In genomic region chr20:1330075-1330830, GRCh38 we compare ENCODE assay signal across 9 cellular contexts. TPM values are rescaled to one million over a fixed set of nuclear protein-coding genes. Genes with fewer than 3 reads are reported as not detected.
A peak's percentile ranks its signal among the peaks of the same experiment; 100 is the strongest.
DNase-seq lines count a peak whose midpoint lies in the region; ATAC-seq, FAIRE-seq and TF ChIP-seq lines count a peak whose summit lies in the region.
"Had no signal": no experiment of that assay in that cellular context is flagged by ENCODE, and none has a peak within 500 bp of the region (broad histone marks: within the 10 kb centered on the region; RNA-seq: fewer than 3 reads in every experiment).

No MANE protein-coding gene starts in this region.

- H3K9me3 Mint-ChIP-seq in WTC11 = no peaks in the 10 kb centered on the region

- 75% methylated on average over 6 of the region's 6 CpGs for WGBS in urinary bladder

- POLR2A ChIA-PET in WTC11 (lab: Charles Lee) = interaction anchor here (0.6 to 0.7 kb wide), 2 partner anchors 143 to 1071 kb away, joined by 3 read pairs; no protein-coding TSS in a partner anchor

- peaks cover 11% of the 10 kb centered on the region; the same call in 1 of the 2 replicates for H3K4me1 Mint-ChIP-seq in WTC11

- TF ChIP-seq CTCF in bronchial epithelial cell (IDR thresholded peaks at IDR 0.05; ENCODE audit: insufficient read depth, low read length, severe bottlenecking) (no peak), lower lobe of right lung (IDR thresholded peaks at IDR 0.05) (no peak), WTC11 (IDR thresholded peaks at IDR 0.05) (no peak)

- no peak overlapping the region; the same call in 1 of the 2 replicates for H3K27ac Mint-ChIP-seq in WTC11

- H3K27ac ChIP-seq in lower lobe of right lung (peak overlapping the region; percentile 98), urinary bladder (ENCODE audit: low read depth) (peak overlapping the region; percentile 65)
- H3K27ac ChIP-seq: KMS-11 had no signal

- no peak overlapping the region for H3K4me3 Mint-ChIP-seq in WTC11

- peaks cover 75% of the 10 kb centered on the region for H3K4me1 ChIP-seq in lower lobe of right lung
- H3K4me1 ChIP-seq in urinary bladder (ENCODE audit: insufficient read depth) = no peaks in the 10 kb centered on the region

- intact Hi-C loops in lower lobe of right lung (cut with DNase I) = no loop called here

- no peaks in the 10 kb centered on the region for H3K9me3 ChIP-seq in lower lobe of right lung

- H3K36me3 ChIP-seq in bronchial epithelial cell (ENCODE audit: control insufficient read depth, insufficient read depth, low read length) = peaks cover 1% of the 10 kb centered on the region
- no peaks in the 10 kb centered on the region for H3K36me3 ChIP-seq in lower lobe of right lung
- no peaks in the 10 kb centered on the region for H3K36me3 ChIP-seq in urinary bladder (ENCODE audit: insufficient read depth)

- peaks cover 16% of the 10 kb centered on the region for H3K36me3 Mint-ChIP-seq in WTC11

- FAIRE-seq in bronchial epithelial cell (lab: Jason Lieb, UNC) = peak; percentile 66

- no peak overlapping the region for H3K4me3 ChIP-seq in bronchial epithelial cell (ENCODE audit: low read depth, low read length)
- no peak overlapping the region for H3K4me3 ChIP-seq in lower lobe of right lung
- H3K4me3 ChIP-seq in urinary bladder (ENCODE audit: low read depth, low read length) = no peak overlapping the region

- DNase-seq in stimulated activated CD4-positive, alpha-beta T cell treated with anti-CD3 and anti-CD28 coated beads, Interleukin-15, amount 100 ng/mL, for 24 hours = peak; percentile 53
- no peak for DNase-seq in stimulated activated CD4-positive, alpha-beta T cell treated with anti-CD3 and anti-CD28 coated beads, Interleukin-2, amount 100 ng/mL, for 48 hours
- peak; percentile 81 for DNase-seq in bronchial epithelial cell (ENCODE audit: low read depth)
- no peak for DNase-seq in lower lobe of right lung
- DNase-seq in NCI-H2196 (lab: John Stamatoyannopoulos, UW; ENCODE audit: unreplicated experiment) = no peak
- DNase-seq in 8988T = no peak
- no peak for DNase-seq in WTC11 (ENCODE audit: low spot score)

- H3K27me3 ChIP-seq in bronchial epithelial cell (ENCODE audit: control insufficient read depth, insufficient read depth, low read length) (no peaks in the 10 kb centered on the region), lower lobe of right lung (ENCODE audit: low read depth) (no peaks in the 10 kb centered on the region)

- H3K27me3 Mint-ChIP-seq in WTC11 (ENCODE audit: low read depth) = no peaks in the 10 kb centered on the region

- CTCF ChIA-PET in WTC11 (lab: Charles Lee) = interaction anchor here (1.3 kb wide), 1 partner anchor 17 kb away, joined by 9 read pairs; no protein-coding TSS in a partner anchor

- ATAC-seq in lower lobe of right lung (peak in 1 of 2 donors; percentile 12), WTC11 (no peak)

TF ChIP-seq in WTC11, 78 proteins besides CTCF, POLR2A, EP300 and RAD21:
- TF ChIP-seq NR2C2 (CRISPR knock-in tag; IDR thresholded peaks at IDR 0.05) (no peak), ZBTB43 (CRISPR knock-in tag; IDR thresholded peaks at IDR 0.05) (no peak)

RNA-seq across cellular contexts. Expression of gene SDCBP2, which starts 1.3 kb away (rescaled TPM):
- total RNA-seq in bronchial epithelial cell = 96.4 and 176 TPM in 2 replicates
- 10.8 TPM for total RNA-seq in lower lobe of right lung
- 1.9 TPM for total RNA-seq in urinary bladder
- polyA plus RNA-seq in urinary bladder = 12.7 TPM
- 2.5 to 3.3 TPM (median 2.6 TPM) in 3 replicates for total RNA-seq in WTC11 (2021)

Comparison
In these comparisons a context has a peak if more than half of its experiments do, and no peak if none do; other contexts are left out.
1. DNase-seq: peak in stimulated activated CD4-positive, alpha-beta T cell treated with anti-CD3 and anti-CD28 coated beads, Interleukin-15, amount 100 ng/mL, for 24 hours (single experiment) and bronchial epithelial cell (single experiment); none in stimulated activated CD4-positive, alpha-beta T cell treated with anti-CD3 and anti-CD28 coated beads, Interleukin-2, amount 100 ng/mL, for 48 hours (0 of 2), lower lobe of right lung (single experiment), NCI-H2196 (single experiment), 8988T (single experiment) and WTC11 (single experiment).